8 cellular contexts compared by ENCODE assay signal in the genomic region with DNA sequence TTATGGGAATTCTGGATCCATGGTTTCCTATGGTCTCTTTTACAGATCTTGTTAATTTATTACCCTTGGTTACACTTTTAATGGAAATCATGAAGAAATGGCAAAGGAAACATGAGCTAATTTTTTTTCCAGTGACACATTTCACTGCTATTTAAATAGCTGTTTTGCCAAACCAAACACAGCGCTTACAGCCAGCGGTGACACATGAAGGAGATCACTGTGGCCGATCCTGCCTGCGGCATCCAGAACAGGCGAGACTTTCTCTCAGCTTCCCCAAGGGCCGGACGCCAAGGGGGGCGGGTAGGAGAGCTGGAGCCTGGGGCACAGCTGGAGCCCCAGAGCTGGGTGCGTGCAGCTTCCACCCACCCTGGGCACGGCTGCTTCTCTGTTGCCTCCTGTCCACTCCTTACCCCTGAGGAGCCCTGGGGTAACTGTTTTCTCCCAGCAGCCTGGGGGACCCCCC.
DNase-seq lines count a peak whose midpoint lies in the region; ATAC-seq and TF ChIP-seq lines count a peak whose summit lies in the region.

No MANE protein-coding gene starts in this region.

- no peak overlapping the region for H2AFZ ChIP-seq in Karpas-422 (ENCODE audit: low read length)

- H3K4me1 ChIP-seq in adrenal gland (replicated peaks in 1 of 2), result peaks cover 0 to 34% of the 10 kb centered on the region in 2 donors
- H3K4me1 ChIP-seq in left ventricle myocardium inferior, result peaks cover 54% of the 10 kb centered on the region
- H3K4me1 ChIP-seq in gastrocnemius medialis, result peaks cover 32 to 34% of the 10 kb centered on the region in 2 donors
- no peaks in the 10 kb centered on the region for H3K4me1 ChIP-seq in CD8-positive, alpha-beta T cell (ENCODE audit: insufficient read depth, low read length)
- no peaks in the 10 kb centered on the region for H3K4me1 ChIP-seq in CD8-positive, alpha-beta memory T cell (ENCODE audit: insufficient read depth, low read length)
- H3K4me1 ChIP-seq in Karpas-422 (ENCODE audit: low read length), result no peaks in the 10 kb centered on the region

- H3K9ac ChIP-seq in Karpas-422 (ENCODE audit: low read length), result no peak overlapping the region

- no peaks in the 10 kb centered on the region for H3K4me1 Mint-ChIP-seq in CD8-positive, alpha-beta T cell (ENCODE audit: low read depth)
- H3K4me1 Mint-ChIP-seq in CD8-positive, alpha-beta memory T cell, result peaks cover 5 to 6% (median 5%) of the 10 kb centered on the region in 3 donors

- TF ChIP-seq POLR2A in adrenal gland (IDR thresholded peaks at IDR 0.05), result no peak
- TF ChIP-seq POLR2A in gastrocnemius medialis (IDR thresholded peaks at IDR 0.05), result no peak

- intact Hi-C loops in adrenal gland (cut with DNase I) (no loop called here), left ventricle myocardium inferior (cut with micrococcal nuclease) (no loop called here), gastrocnemius medialis (cut with DNase I; ENCODE audit: low total_unique reads) (loop anchor here (2.0 kb wide), 2 partner anchors 80 to 96 kb away; no protein-coding TSS in a partner anchor)
- intact Hi-C loops in CD8-positive, alpha-beta T cell (cut with DNase I, micrococcal nuclease), result no loop called here

- H3K27ac ChIP-seq in adrenal gland, result peak overlapping the region in 3 of 5 donors; percentile 42 to 90 (median 79)
- peak overlapping the region; percentile 85 for H3K27ac ChIP-seq in left ventricle myocardium inferior (replicated peaks)
- peak overlapping the region; percentile 70 to 80 (median 73) for H3K27ac ChIP-seq in gastrocnemius medialis
- no peak overlapping the region for H3K27ac ChIP-seq in CD8-positive, alpha-beta T cell (ENCODE audit: low read depth, low read length)
- H3K27ac ChIP-seq in CD8-positive, alpha-beta memory T cell (ENCODE audit: low read depth, low read length), result no peak overlapping the region
- H3K27ac ChIP-seq in Karpas-422 (ENCODE audit: low read length), result no peak overlapping the region

- no peaks in the 10 kb centered on the region for H3K27me3 Mint-ChIP-seq in CD8-positive, alpha-beta T cell (ENCODE audit: low read depth)
- H3K27me3 Mint-ChIP-seq in CD8-positive, alpha-beta memory T cell, result peaks cover 5 to 16% of the 10 kb centered on the region in 2 donors

- no peaks in the 10 kb centered on the region for H3K9me3 Mint-ChIP-seq in CD8-positive, alpha-beta T cell
- no peaks in the 10 kb centered on the region for H3K9me3 Mint-ChIP-seq in CD8-positive, alpha-beta memory T cell

- ATAC-seq in gastrocnemius medialis, result peak; percentile 86 to 87
- no peak for ATAC-seq in CD8-positive, alpha-beta T cell

- CTCF ChIA-PET in CD8-positive, alpha-beta T cell (lab: Charles Lee), result interaction anchor here (1.1 kb wide), 1 partner anchor 32 kb away, joined by 3 read pairs; no protein-coding TSS in a partner anchor
- CTCF ChIA-PET in CD8-positive, alpha-beta memory T cell (lab: Charles Lee), result no interaction called here

- H3K27ac Mint-ChIP-seq in CD8-positive, alpha-beta T cell, result no peak overlapping the region
- H3K27ac Mint-ChIP-seq in CD8-positive, alpha-beta memory T cell, result no peak overlapping the region

- no peaks in the 10 kb centered on the region for H4K20me1 ChIP-seq in Karpas-422 (ENCODE audit: insufficient read depth, low read depth, low read length)

- no peak for TF ChIP-seq CTCF in adrenal gland (IDR thresholded peaks at IDR 0.05)
- no peak for TF ChIP-seq CTCF in left ventricle myocardium inferior (IDR thresholded peaks at IDR 0.05; ENCODE audit: borderline replicate concordance)
- no peak for TF ChIP-seq CTCF in gastrocnemius medialis (IDR thresholded peaks at IDR 0.05 in 4 of 5, conservative IDR thresholded peaks at IDR 0.05 in 1 of 5)
- no peak for TF ChIP-seq CTCF in CD8-positive, alpha-beta T cell (IDR thresholded peaks at IDR 0.05)

- DNase-seq in GM04504 (ENCODE audit: low read depth) (peak; percentile 96), adrenal gland (peak; percentile 37 to 88 (median 57)), left ventricle myocardium inferior (peak; percentile 86), gastrocnemius medialis (peak; percentile 72 to 83), Karpas-422 (no peak), Kasumi-1 (lab: John Stamatoyannopoulos, UW) (no peak)
- DNase-seq in CD8-positive, alpha-beta T cell, result no peak
- no peak for DNase-seq in CD8-positive, alpha-beta memory T cell

- H3K4me3 ChIP-seq in adrenal gland (no peak overlapping the region), left ventricle myocardium inferior (no peak overlapping the region), gastrocnemius medialis (no peak overlapping the region), Karpas-422 (ENCODE audit: low read length) (no peak overlapping the region)
- no peak overlapping the region for H3K4me3 ChIP-seq in CD8-positive, alpha-beta T cell (ENCODE audit: low read depth, low read length)
- H3K4me3 ChIP-seq in CD8-positive, alpha-beta memory T cell (ENCODE audit: low read length), result no peak overlapping the region

- in situ Hi-C loops in gastrocnemius medialis (cut with MboI; ENCODE audit: low sequenced_read_pairs in 4 of 4), result no loop called here

- WGBS in adrenal gland, 4 donors, result 45 to 75% (median 55%) methylated on average over 5 to 10 of the region's 10 CpGs

- H3K27me3 ChIP-seq in adrenal gland, result no peaks in the 10 kb centered on the region
- H3K27me3 ChIP-seq in left ventricle myocardium inferior (ENCODE audit: low read depth), result no peaks in the 10 kb centered on the region
- no peaks in the 10 kb centered on the region for H3K27me3 ChIP-seq in gastrocnemius medialis
- H3K27me3 ChIP-seq in CD8-positive, alpha-beta T cell (ENCODE audit: insufficient read depth, low read length), result no peaks in the 10 kb centered on the region
- H3K27me3 ChIP-seq in CD8-positive, alpha-beta memory T cell (ENCODE audit: insufficient read depth, low read length, poor library complexity, severe bottlenecking), result no peaks in the 10 kb centered on the region
- H3K27me3 ChIP-seq in Karpas-422 (ENCODE audit: low read length), result no peaks in the 10 kb centered on the region

- no peaks in the 10 kb centered on the region for H3K9me2 ChIP-seq in Karpas-422 (replicated peaks; ENCODE audit: insufficient read depth, low read length)

- no peak overlapping the region for H3K4me2 ChIP-seq in Karpas-422 (ENCODE audit: low read depth, low read length, poor library complexity, severe bottlenecking)

- no peaks in the 10 kb centered on the region for H3K36me3 ChIP-seq in adrenal gland (replicated peaks in 1 of 2)
- H3K36me3 ChIP-seq in left ventricle myocardium inferior, result no peaks in the 10 kb centered on the region
- no peaks in the 10 kb centered on the region for H3K36me3 ChIP-seq in gastrocnemius medialis
- no peaks in the 10 kb centered on the region for H3K36me3 ChIP-seq in CD8-positive, alpha-beta T cell (ENCODE audit: insufficient read depth, low read length)
- no peaks in the 10 kb centered on the region for H3K36me3 ChIP-seq in CD8-positive, alpha-beta memory T cell (ENCODE audit: insufficient read depth, low read length)
- H3K36me3 ChIP-seq in Karpas-422 (ENCODE audit: insufficient read depth, low read length), result no peaks in the 10 kb centered on the region

- no peaks in the 10 kb centered on the region for H3K79me2 ChIP-seq in Karpas-422 (ENCODE audit: low read length)

- no peaks in the 10 kb centered on the region for H3K36me3 Mint-ChIP-seq in CD8-positive, alpha-beta T cell
- no peaks in the 10 kb centered on the region for H3K36me3 Mint-ChIP-seq in CD8-positive, alpha-beta memory T cell

- POLR2A ChIA-PET in CD8-positive, alpha-beta T cell (lab: Charles Lee), result no interaction called here
- POLR2A ChIA-PET in CD8-positive, alpha-beta memory T cell (lab: Charles Lee), result no interaction called here

- no peaks in the 10 kb centered on the region for H3K9me3 ChIP-seq in adrenal gland (replicated peaks in 1 of 3)
- no peaks in the 10 kb centered on the region for H3K9me3 ChIP-seq in left ventricle myocardium inferior (replicated peaks)
- H3K9me3 ChIP-seq in gastrocnemius medialis, result no peaks in the 10 kb centered on the region
- no peaks in the 10 kb centered on the region for H3K9me3 ChIP-seq in CD8-positive, alpha-beta T cell (ENCODE audit: low read length)
- H3K9me3 ChIP-seq in CD8-positive, alpha-beta memory T cell (ENCODE audit: low read length), result no peaks in the 10 kb centered on the region
- no peaks in the 10 kb centered on the region for H3K9me3 ChIP-seq in Karpas-422 (ENCODE audit: low read length)

- H3K4me3 Mint-ChIP-seq in CD8-positive, alpha-beta T cell, result no peak overlapping the region
- H3K4me3 Mint-ChIP-seq in CD8-positive, alpha-beta memory T cell, result no peak overlapping the region

Comparison
In these comparisons a context has a peak if more than half of its experiments do, and no peak if none do; other contexts are left out.
1. DNase-seq: peak in GM04504 (single experiment), adrenal gland (7 of 7), left ventricle myocardium inferior (single experiment) and gastrocnemius medialis (2 of 2); none in CD8-positive, alpha-beta T cell (0 of 7), CD8-positive, alpha-beta memory T cell (0 of 5), Karpas-422 (single experiment) and Kasumi-1 (0 of 2).
2. H3K27ac ChIP-seq: peak in adrenal gland (3 of 5), left ventricle myocardium inferior (single experiment) and gastrocnemius medialis (4 of 4); none in CD8-positive, alpha-beta T cell (single experiment), CD8-positive, alpha-beta memory T cell (single experiment) and Karpas-422 (single experiment).